Comparison of ENCODE assay signal across 13 cellular contexts in the genomic region with DNA sequence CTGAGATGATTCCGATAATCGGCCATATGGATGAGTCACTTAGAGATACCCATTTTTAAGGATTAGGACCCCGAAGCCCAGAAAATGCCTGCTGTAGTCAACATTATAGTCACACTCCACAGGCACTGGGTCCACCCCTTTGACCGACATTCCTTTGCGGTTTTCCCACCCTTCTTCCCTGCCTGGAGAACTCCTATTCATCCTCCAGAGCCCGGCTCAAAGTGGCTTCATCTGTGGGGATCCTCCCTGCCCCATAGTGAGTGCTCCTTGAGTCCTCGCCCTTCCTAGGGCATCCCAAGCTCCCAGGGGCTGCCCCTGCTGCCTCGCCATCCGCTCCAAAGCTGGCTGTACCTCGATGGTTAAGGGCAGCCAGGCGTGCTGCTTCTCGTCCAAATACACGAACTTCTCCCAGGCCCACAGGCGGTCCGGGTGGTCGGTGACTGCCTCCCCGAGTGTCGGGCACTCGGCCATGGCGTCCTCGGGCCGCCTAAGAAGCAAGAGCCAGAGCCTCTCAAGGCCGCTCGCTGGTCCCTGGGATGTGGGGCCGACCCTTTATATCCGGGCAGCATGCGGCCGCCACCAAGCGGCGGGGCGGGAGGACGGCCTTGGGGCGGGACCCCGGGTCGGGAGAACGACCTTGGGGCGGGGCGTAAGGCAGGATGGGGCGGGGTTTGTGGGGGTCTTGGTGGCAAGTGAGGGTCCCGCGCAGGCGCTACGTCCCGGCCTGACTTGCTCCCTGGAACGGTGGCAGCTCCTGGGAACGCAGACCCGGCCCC. TPM values are rescaled to one million over a fixed set of nuclear protein-coding genes. Genes with fewer than 3 reads are reported as not detected.
A peak's percentile ranks its signal among the peaks of the same experiment; 100 is the strongest.
DNase-seq lines count a peak whose midpoint lies in the region; ATAC-seq and TF ChIP-seq lines count a peak whose summit lies in the region.
"Had no signal": no experiment of that assay in that cellular context is flagged by ENCODE, and none has a peak within 500 bp of the region (broad histone marks: within the 10 kb centered on the region; RNA-seq: fewer than 3 reads in every experiment).

A gene with protein sequence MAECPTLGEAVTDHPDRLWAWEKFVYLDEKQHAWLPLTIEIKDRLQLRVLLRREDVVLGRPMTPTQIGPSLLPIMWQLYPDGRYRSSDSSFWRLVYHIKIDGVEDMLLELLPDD (minus strand): TSS at position 530 of the 776 bp plus-strand sequence. CDS start 59 bp downstream, at position 471.

- H4K20me1 ChIP-seq in SU-DHL-6 (ENCODE audit: low read depth, low read length) (no peaks in the 10 kb centered on the region), GM23248 (ENCODE audit: insufficient read depth) (no peaks in the 10 kb centered on the region)

- in situ Hi-C loops in GM23248 (cut with MboI), result no loop called here
- in situ Hi-C loops in ACHN (cut with HindIII; ENCODE audit: low pct_ligation_motif_present, low pct_unique_long_range_greater_than_20kb, low sequenced_read_pairs), result no loop called here

- H3K4me1 ChIP-seq in GM23248 (ENCODE audit: insufficient read depth), result no peaks in the 10 kb centered on the region
- H3K4me1 ChIP-seq: body of pancreas, foreskin keratinocyte had no signal

- H3K27ac ChIP-seq in SU-DHL-6 (ENCODE audit: low read depth, low read length), result peak within 1 kb of the TSS; percentile 80
- H3K27ac ChIP-seq in GM23248, result no peak within 1 kb of the TSS
- H3K27ac ChIP-seq: body of pancreas, foreskin keratinocyte, KMS-11 had no signal

- peak; percentile 61 for TF ChIP-seq CTCF in GM12874 (IDR thresholded peaks at IDR 0.05; ENCODE audit: insufficient read depth, low read depth, low read length)
- TF ChIP-seq CTCF in SU-DHL-6 (IDR thresholded peaks at IDR 0.05; ENCODE audit: insufficient read depth, low read length, poor library complexity, severe bottlenecking), result peak; percentile 36

- no peak for DNase-seq in NCI-H345 treated with DMSO at 0.1 percent for 48 hours (lab: John Stamatoyannopoulos, UW; ENCODE audit: unreplicated experiment)
- DNase-seq in inferior parietal cortex (ENCODE audit: extremely low spot score), result no peak
- no peak for DNase-seq in GM23248
- no peak for DNase-seq in ACHN
- DNase-seq: activated CD4-positive, alpha-beta T cell treated with anti-CD3 and anti-CD28 coated beads, Interleukin-2, amount 10 ng/mL, durations not matched to agents 7 days and 5 days; body of pancreas; foreskin keratinocyte; OCI-M1 had no signal

- WGBS in GM23248 (ENCODE audit: low coverage in 1 of 2, low lambda C conversion rate in 2 of 2, missing lambda C conversion rate in 2 of 2), 2 experiments, result 33 to 34% methylated on average over 38 to 40 of the region's 47 CpGs

- no peaks in the 10 kb centered on the region for H3K36me3 ChIP-seq in SU-DHL-6 (ENCODE audit: low read length)
- no peaks in the 10 kb centered on the region for H3K36me3 ChIP-seq in GM23248 (ENCODE audit: low read depth)

- H3F3A ChIP-seq in SU-DHL-6 (ENCODE audit: insufficient read depth), result peaks cover 6% of the 10 kb centered on the region
- no peaks in the 10 kb centered on the region for H3F3A ChIP-seq in GM23248 (ENCODE audit: insufficient read depth)

- H3K79me2 ChIP-seq in SU-DHL-6 (ENCODE audit: insufficient read depth, low read length) (peaks cover 20% of the 10 kb centered on the region), GM23248 (ENCODE audit: insufficient read depth) (no peaks in the 10 kb centered on the region)

- H3K4me3 ChIP-seq in SU-DHL-6 (ENCODE audit: insufficient read depth, low read length, poor library complexity, severe bottlenecking), result peak within 1 kb of the TSS; percentile 97
- no peak within 1 kb of the TSS for H3K4me3 ChIP-seq in GM23248
- H3K4me3 ChIP-seq: body of pancreas had no signal

- peak within 1 kb of the TSS; percentile 98 for H3K9ac ChIP-seq in SU-DHL-6 (ENCODE audit: low read length)
- no peak within 1 kb of the TSS for H3K9ac ChIP-seq in GM23248
- H3K9ac ChIP-seq: KMS-11 had no signal

- peak within 1 kb of the TSS; percentile 100 for H3K4me2 ChIP-seq in SU-DHL-6 (ENCODE audit: low read depth, low read length, poor library complexity, severe bottlenecking)
- H3K4me2 ChIP-seq in GM23248 (ENCODE audit: unreplicated experiment), result no peak within 1 kb of the TSS
- H3K4me2 ChIP-seq: KMS-11 had no signal

- no peaks in the 10 kb centered on the region for H3K9me3 ChIP-seq in SU-DHL-6 (ENCODE audit: insufficient read depth, low read length)
- H3K9me3 ChIP-seq in GM23248 (ENCODE audit: low read depth), result no peaks in the 10 kb centered on the region
- H3K9me3 ChIP-seq: body of pancreas had no signal

- H3K9me2 ChIP-seq in SU-DHL-6 (replicated peaks; ENCODE audit: insufficient read depth, low read length) (no peaks in the 10 kb centered on the region), GM23248 (ENCODE audit: insufficient read depth) (no peaks in the 10 kb centered on the region)

- ATAC-seq in GM19438 (IDR thresholded peaks at IDR 0.05; ENCODE audit: low read depth, unreplicated experiment) (peak; percentile 80), HG02943 (IDR thresholded peaks at IDR 0.05; ENCODE audit: low read depth, unreplicated experiment) (peak; percentile 69)
- ATAC-seq: body of pancreas, foreskin keratinocyte had no signal

- no peaks in the 10 kb centered on the region for H3K27me3 ChIP-seq in SU-DHL-6 (ENCODE audit: low read length)
- H3K27me3 ChIP-seq in GM23248 (replicated peaks; ENCODE audit: insufficient read depth), result peaks cover 8% of the 10 kb centered on the region; the same call in 1 of the 2 replicates
- H3K27me3 ChIP-seq: body of pancreas, foreskin keratinocyte had no signal

- H2AFZ ChIP-seq in SU-DHL-6 (ENCODE audit: low read depth, low read length, severe bottlenecking) (peak within 1 kb of the TSS; percentile 85), GM23248 (no peak within 1 kb of the TSS)

RNA-seq across cellular contexts. Expression of the gene that starts here (rescaled TPM):
- total RNA-seq in GM23248 (2014; rRNA removed; shearing (Covaris generic)), result not detected in 2 replicates
- not detected in 2 replicates for polyA plus RNA-seq in GM23248 (2016; fragmentation: Nextera tagmentation; extraction: Ambion mirVana)
- total RNA-seq: activated CD4-positive, alpha-beta T cell treated with anti-CD3 and anti-CD28 coated beads, Interleukin-2, amount 10 ng/mL, durations not matched to agents 7 days and 5 days; body of pancreas; foreskin keratinocyte had no signal
- polyA plus RNA-seq: foreskin keratinocyte had no signal
